ENCODE assay signal across 8 cellular contexts in genomic region chr17:20116683-20117309, GRCh38.
DNase-seq lines count a peak whose midpoint lies in the region; ATAC-seq lines count a peak whose summit lies in the region.

No MANE protein-coding gene starts in this region.

- no peak overlapping the region for H3K18ac ChIP-seq in mesenchymal stem cell (ENCODE audit: low read depth in 1 of 2, low read length in 2 of 2)

- H3K9me3 Mint-ChIP-seq in activated CD4-positive, alpha-beta T cell treated with anti-CD3 and anti-CD28 coated beads for 36 hours (ENCODE audit: low read depth), result no peaks in the 10 kb centered on the region
- no peaks in the 10 kb centered on the region for H3K9me3 Mint-ChIP-seq in stimulated activated naive B cell treated with anti-CD40 and anti-IgM and Interleukin-4, amounts not matched to agents 10 μg/mL and 1 μg/mL and 100 μg/mL, for 72 hours

- H3K4me2 ChIP-seq in mesenchymal stem cell (ENCODE audit: low read length, poor library complexity, severe bottlenecking), result no peak overlapping the region

- no peak overlapping the region for H3K14ac ChIP-seq in mesenchymal stem cell (ENCODE audit: low read length in 2 of 2)

- no peaks in the 10 kb centered on the region for H3K27me3 Mint-ChIP-seq in activated CD4-positive, alpha-beta T cell treated with anti-CD3 and anti-CD28 coated beads for 36 hours
- peaks cover 0 to 3% of the 10 kb centered on the region in 2 donors for H3K27me3 Mint-ChIP-seq in stimulated activated naive B cell treated with anti-CD40 and anti-IgM and Interleukin-4, amounts not matched to agents 10 μg/mL and 1 μg/mL and 100 μg/mL, for 72 hours

- H2BK15ac ChIP-seq in mesenchymal stem cell (ENCODE audit: low read depth, poor library complexity, severe bottlenecking), result no peak overlapping the region

- POLR2A ChIA-PET in activated CD4-positive, alpha-beta T cell treated with anti-CD3 and anti-CD28 coated beads for 36 hours (lab: Charles Lee), result no interaction called here

- peaks cover under 1% of the 10 kb centered on the region for H3K4me1 ChIP-seq in mesenchymal stem cell (ENCODE audit: control insufficient read depth, insufficient read depth, low read depth, low read length)

- H2BK12ac ChIP-seq in mesenchymal stem cell (ENCODE audit: low read length in 2 of 2), result no peak overlapping the region

- CTCF ChIA-PET in activated CD4-positive, alpha-beta T cell treated with anti-CD3 and anti-CD28 coated beads for 36 hours (lab: Charles Lee), result interaction anchor here (0.7 to 2.6 kb wide), 15 partner anchors 9 to 206 kb away, joined by 3 to 39 read pairs (median 3); partner anchors contain the start of gene AKAP10

- H2AK5ac ChIP-seq in mesenchymal stem cell (ENCODE audit: low read length, severe bottlenecking), result no peak overlapping the region

- H3K36me3 Mint-ChIP-seq in activated CD4-positive, alpha-beta T cell treated with anti-CD3 and anti-CD28 coated beads for 36 hours (ENCODE audit: low read depth), result no peaks in the 10 kb centered on the region
- no peaks in the 10 kb centered on the region for H3K36me3 Mint-ChIP-seq in stimulated activated naive B cell treated with anti-CD40 and anti-IgM and Interleukin-4, amounts not matched to agents 10 μg/mL and 1 μg/mL and 100 μg/mL, for 72 hours

- ATAC-seq in activated CD4-positive, alpha-beta T cell treated with anti-CD3 and anti-CD28 coated beads for 36 hours, result peak; percentile 74
- ATAC-seq in stimulated activated naive B cell treated with anti-CD40 and anti-IgM and Interleukin-4, amounts not matched to agents 10 μg/mL and 1 μg/mL and 100 μg/mL, for 72 hours (replicated peaks), result peak; percentile 77 to 85
- no peak for ATAC-seq in GM19467 (IDR thresholded peaks at IDR 0.05; ENCODE audit: unreplicated experiment)

- no peak overlapping the region for H3K4me3 Mint-ChIP-seq in activated CD4-positive, alpha-beta T cell treated with anti-CD3 and anti-CD28 coated beads for 36 hours
- H3K4me3 Mint-ChIP-seq in stimulated activated naive B cell treated with anti-CD40 and anti-IgM and Interleukin-4, amounts not matched to agents 10 μg/mL and 1 μg/mL and 100 μg/mL, for 72 hours, result no peak overlapping the region

- no peaks in the 10 kb centered on the region for H3K36me3 ChIP-seq in mesenchymal stem cell (ENCODE audit: control insufficient read depth in 1 of 2, insufficient read depth in 2 of 2, low read depth in 1 of 2, low read length in 2 of 2)

- no peak overlapping the region for H2AFZ ChIP-seq in mesenchymal stem cell (ENCODE audit: low read depth, low read length)

- no peak overlapping the region for H3K9ac ChIP-seq in mesenchymal stem cell (ENCODE audit: low read length)

- no peak overlapping the region for H4K91ac ChIP-seq in mesenchymal stem cell (ENCODE audit: low read length)

- H3K4me3 ChIP-seq in mesenchymal stem cell (ENCODE audit: insufficient read depth in 1 of 2, low read depth in 1 of 2, low read length in 2 of 2), result no peak overlapping the region

- H3K4ac ChIP-seq in mesenchymal stem cell (ENCODE audit: low read depth in 1 of 2, low read length in 2 of 2), result no peak overlapping the region

- H3K27me3 ChIP-seq in mesenchymal stem cell (ENCODE audit: control insufficient read depth in 1 of 2, insufficient read depth in 1 of 2, low read length in 2 of 2), result peaks cover 0 to 10% of the 10 kb centered on the region in 2 experiments

- no peak overlapping the region for H2BK120ac ChIP-seq in mesenchymal stem cell (ENCODE audit: low read depth, low read length)

- no peak overlapping the region for H3K23ac ChIP-seq in mesenchymal stem cell (ENCODE audit: low read length in 2 of 2)

- H3K9me3 ChIP-seq in mesenchymal stem cell (ENCODE audit: control insufficient read depth, low read length), result no peaks in the 10 kb centered on the region

- no peaks in the 10 kb centered on the region for H3K4me1 Mint-ChIP-seq in activated CD4-positive, alpha-beta T cell treated with anti-CD3 and anti-CD28 coated beads for 36 hours
- peaks cover 3 to 4% of the 10 kb centered on the region in 2 donors for H3K4me1 Mint-ChIP-seq in stimulated activated naive B cell treated with anti-CD40 and anti-IgM and Interleukin-4, amounts not matched to agents 10 μg/mL and 1 μg/mL and 100 μg/mL, for 72 hours

- 18% methylated on average over 5 of the region's 8 CpGs for WGBS in mesenchymal stem cell

- DNase-seq in NCI-H2029 (lab: John Stamatoyannopoulos, UW) (peak; percentile 6), NCI-H2029 treated with DMSO at 0.1 percent for 48 hours (lab: John Stamatoyannopoulos, UW) (no peak), NCI-H1694 treated with DMSO at 0.1 percent for 48 hours (lab: John Stamatoyannopoulos, UW) (peak; percentile 51), dermis blood vessel endothelial cell (peak; percentile 69), mesenchymal stem cell (peak; percentile 64)
- DNase-seq in activated CD4-positive, alpha-beta T cell treated with anti-CD3 and anti-CD28 coated beads for 36 hours, result peak; percentile 69
- peak; percentile 23 for DNase-seq in stimulated activated naive B cell treated with anti-CD40 and anti-IgM and Interleukin-4, amounts not matched to agents 10 μg/mL and 1 μg/mL and 100 μg/mL, for 72 hours

- intact Hi-C loops in activated CD4-positive, alpha-beta T cell treated with anti-CD3 and anti-CD28 coated beads for 36 hours (cut with DNase I, micrococcal nuclease), result loop anchor here (1.0 kb wide), 1 partner anchor 124 kb away; no protein-coding TSS in a partner anchor

- no peaks in the 10 kb centered on the region for H3K79me1 ChIP-seq in mesenchymal stem cell (replicated peaks; ENCODE audit: low read length, poor library complexity, severe bottlenecking)

- H4K8ac ChIP-seq in mesenchymal stem cell (ENCODE audit: low read length), result no peak overlapping the region

- H2BK5ac ChIP-seq in mesenchymal stem cell (ENCODE audit: low read depth, low read length, poor library complexity, severe bottlenecking), result no peak overlapping the region

- no peak overlapping the region for H3K27ac ChIP-seq in mesenchymal stem cell (ENCODE audit: low read length, poor library complexity, severe bottlenecking)

- no peak overlapping the region for H3K27ac Mint-ChIP-seq in activated CD4-positive, alpha-beta T cell treated with anti-CD3 and anti-CD28 coated beads for 36 hours
- H3K27ac Mint-ChIP-seq in stimulated activated naive B cell treated with anti-CD40 and anti-IgM and Interleukin-4, amounts not matched to agents 10 μg/mL and 1 μg/mL and 100 μg/mL, for 72 hours, result no peak overlapping the region
